8 cellular contexts compared by ENCODE assay signal in genomic region chr4:4502694-4503311, GRCh38. TPM values are rescaled to one million over a fixed set of nuclear protein-coding genes. Genes with fewer than 3 reads are reported as not detected.
DNase-seq lines count a peak whose midpoint lies in the region; ATAC-seq and TF ChIP-seq lines count a peak whose summit lies in the region.

No MANE protein-coding gene starts in this region.

- H3K4me1 ChIP-seq in esophagus squamous epithelium: peaks cover 0 to 8% (median 0%) of the 10 kb centered on the region in 3 donors

- DNase-seq in AML-193 (lab: John Stamatoyannopoulos, UW) (peak; percentile 12 to 18), activated B cell treated with CpG ODN at 0.5 μM for 24 hours (no peak), iris pigment epithelial cell (ENCODE audit: low read depth) (peak; percentile 91), esophagus squamous epithelium (lab: John Stamatoyannopoulos, UW) (no peak), H7 (no peak)

- H3K4me1 Mint-ChIP-seq in activated B cell treated with CpG ODN at 0.5 μM for 24 hours: peaks cover 8% of the 10 kb centered on the region

- H3K27ac ChIP-seq in esophagus squamous epithelium: no peak overlapping the region

- no peaks in the 10 kb centered on the region for H3K36me3 ChIP-seq in esophagus squamous epithelium
- H3K36me3 ChIP-seq in H7 (replicated peaks; ENCODE audit: control insufficient read depth, insufficient read depth, low read length): no peaks in the 10 kb centered on the region

- no peaks in the 10 kb centered on the region for H3K9me3 ChIP-seq in esophagus squamous epithelium

- no peak overlapping the region for H3K27ac Mint-ChIP-seq in activated B cell treated with CpG ODN at 0.5 μM for 24 hours

- CTCF ChIA-PET in activated B cell treated with CpG ODN at 0.5 μM for 24 hours (lab: Charles Lee): no interaction called here

- H3K27me3 ChIP-seq in esophagus squamous epithelium: no peaks in the 10 kb centered on the region
- no peaks in the 10 kb centered on the region for H3K27me3 ChIP-seq in H7 (ENCODE audit: control insufficient read depth, insufficient read depth, low read length)

- WGBS in esophagus squamous epithelium, 2 donors: 76 to 78% methylated on average over 8 to 10 of the region's 10 CpGs

- TF ChIP-seq CTCF in activated B cell treated with CpG ODN at 0.5 μM for 24 hours (IDR thresholded peaks at IDR 0.05) (no peak), esophagus squamous epithelium (IDR thresholded peaks at IDR 0.05) (no peak)

- TF ChIP-seq POLR2A in esophagus squamous epithelium (IDR thresholded peaks at IDR 0.05): no peak

- H3K4me3 ChIP-seq in esophagus squamous epithelium (no peak overlapping the region), H7 (ENCODE audit: insufficient read depth, low read depth, low read length) (no peak overlapping the region)

- peaks cover 12% of the 10 kb centered on the region for H3K36me3 Mint-ChIP-seq in activated B cell treated with CpG ODN at 0.5 μM for 24 hours (ENCODE audit: low read depth)

- H3K27me3 Mint-ChIP-seq in activated B cell treated with CpG ODN at 0.5 μM for 24 hours: no peaks in the 10 kb centered on the region

- H3K4me3 Mint-ChIP-seq in activated B cell treated with CpG ODN at 0.5 μM for 24 hours: peak overlapping the region; percentile 35

- ATAC-seq in GM21723 (IDR thresholded peaks at IDR 0.05; ENCODE audit: unreplicated experiment) (peak; percentile 66), activated B cell treated with CpG ODN at 0.5 μM for 24 hours (ENCODE audit: low read depth) (no peak), HG03439 (IDR thresholded peaks at IDR 0.05; ENCODE audit: unreplicated experiment) (no peak), GM19397 (IDR thresholded peaks at IDR 0.05; ENCODE audit: unreplicated experiment) (no peak)

- POLR2A ChIA-PET in activated B cell treated with CpG ODN at 0.5 μM for 24 hours (lab: Charles Lee): interaction anchor here (0.7 kb wide), 1 partner anchor 39 kb away, joined by 3 read pairs; the partner anchor contains the start of gene STX18

- intact Hi-C loops in activated B cell treated with CpG ODN at 0.5 μM for 24 hours (cut with micrococcal nuclease) (no loop called here), esophagus squamous epithelium (cut with DNase I) (no loop called here)

- H3K9me3 Mint-ChIP-seq in activated B cell treated with CpG ODN at 0.5 μM for 24 hours: no peaks in the 10 kb centered on the region

RNA-seq across cellular contexts. Expression of gene STX18, which starts 39.0 kb away (rescaled TPM):
- total RNA-seq in activated B cell treated with CpG ODN at 0.5 μM for 24 hours: 27.1 and 27.3 TPM in 2 replicates
- 10 to 100 TPM; 10.5 to 27.8 (median 19.3) TPM for total RNA-seq in esophagus squamous epithelium
- 16.1 and 17.6 TPM in 2 replicates for total RNA-seq in H7 (2014; rRNA removed; shearing (Covaris generic))

Comparison
In these comparisons a context has a peak if more than half of its experiments do, and no peak if none do; other contexts are left out.
1. DNase-seq: peak in AML-193 (2 of 2) and iris pigment epithelial cell (single experiment); none in activated B cell treated with CpG ODN at 0.5 μM for 24 hours (single experiment), esophagus squamous epithelium (single experiment) and H7 (single experiment).